7 cellular contexts compared by ENCODE assay signal in genomic region chr3:95237783-95238182, GRCh38.
"Had no signal": no experiment of that assay in that cellular context is flagged by ENCODE, and none has a peak within 500 bp of the region (broad histone marks: within the 10 kb centered on the region; RNA-seq: fewer than 3 reads in every experiment).

No MANE protein-coding gene starts in this region.

- H3K9ac ChIP-seq: KMS-11 had no signal

- H3K4me3 ChIP-seq: K562 had no signal

- H3K27ac ChIP-seq: HL-60, KMS-11 had no signal

- ATAC-seq: K562 had no signal

- H3K4me2 ChIP-seq: KMS-11 had no signal

- FAIRE-seq: HTR-8/SVneo, K562 had no signal

- DNase-seq: IMR-90, KBM-7, KG1 had no signal
